10 cellular contexts compared by ENCODE assay signal in the genomic region with DNA sequence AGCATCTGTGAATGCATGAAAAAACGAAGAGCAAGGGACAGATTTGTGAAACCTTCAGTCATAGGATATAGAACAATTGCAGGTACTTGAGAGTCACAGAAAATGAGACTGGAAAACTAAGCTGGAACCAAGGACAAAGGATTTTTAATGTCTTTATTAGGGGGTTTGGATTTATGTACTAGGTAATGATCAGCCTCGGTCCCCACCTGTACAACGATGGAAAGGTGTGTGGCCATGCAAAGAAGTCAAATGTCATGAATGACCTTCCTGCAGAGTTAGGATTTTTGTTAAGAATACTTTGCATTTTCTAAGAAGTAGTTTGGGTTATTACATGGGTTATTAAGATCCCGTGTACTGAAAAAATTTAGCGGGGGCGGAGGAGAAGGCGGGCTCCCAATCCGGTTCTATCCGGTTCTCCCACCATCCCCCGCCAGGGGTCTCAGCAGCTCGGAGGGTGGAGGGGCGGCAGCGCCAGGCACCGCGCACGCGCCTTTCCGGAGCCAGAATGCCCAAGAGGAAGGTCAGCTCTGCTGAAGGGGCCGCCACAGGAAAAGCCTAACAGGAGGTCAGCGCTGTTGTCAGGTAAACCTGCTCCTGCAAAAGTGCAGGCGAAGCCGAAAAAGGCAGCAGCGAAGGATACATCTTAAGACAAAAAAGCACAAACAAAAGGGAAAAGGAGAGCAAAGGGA.
A peak's percentile ranks its signal among the peaks of the same experiment; 100 is the strongest.
DNase-seq lines count a peak whose midpoint lies in the region; ATAC-seq, FAIRE-seq and TF ChIP-seq lines count a peak whose summit lies in the region.
"Had no signal": no experiment of that assay in that cellular context is flagged by ENCODE, and none has a peak within 500 bp of the region (broad histone marks: within the 10 kb centered on the region; RNA-seq: fewer than 3 reads in every experiment).

No MANE protein-coding gene starts in this region.

- peaks cover 14% of the 10 kb centered on the region for H3K4me1 ChIP-seq in HUES48 (ENCODE audit: control insufficient read depth, insufficient read depth, low read length)
- no peaks in the 10 kb centered on the region for H3K4me1 ChIP-seq in keratinocyte (ENCODE audit: control insufficient read depth, extremely low read depth, insufficient read depth, low read length)
- H3K4me1 ChIP-seq in skeletal muscle satellite cell (ENCODE audit: control insufficient read depth, insufficient read depth, low read length): peaks cover 6% of the 10 kb centered on the region

- no peaks in the 10 kb centered on the region for H4K20me1 ChIP-seq in keratinocyte (ENCODE audit: control insufficient read depth, extremely low read depth, insufficient read depth, low read length)

- DNase-seq in cardiac fibroblast (ENCODE audit: low read depth in 2 of 2) (peak; percentile 29 to 34), keratinocyte (ENCODE audit: low read depth, low spot score) (no peak), LoVo (ENCODE audit: low spot score) (no peak), HK-2 (ENCODE audit: unreplicated experiment) (no peak)
- DNase-seq in activated CD4-positive, alpha-beta T cell treated with anti-CD3 and anti-CD28 coated beads for 48 hours: no peak
- DNase-seq: NCI-H446 had no signal

- H3K27ac ChIP-seq in HUES48 (ENCODE audit: low read depth, low read length) (no peak overlapping the region), keratinocyte (ENCODE audit: control insufficient read depth, insufficient read depth, low read length) (no peak overlapping the region)

- no peak overlapping the region for H3K4me2 ChIP-seq in keratinocyte (ENCODE audit: control insufficient read depth, extremely low read depth, insufficient read depth, low read depth, low read length)
- H3K4me2 ChIP-seq in skeletal muscle satellite cell (ENCODE audit: low read length): peak overlapping the region; percentile 63

- no peaks in the 10 kb centered on the region for H3K9me3 ChIP-seq in HUES48 (ENCODE audit: control insufficient read depth, insufficient read depth, low read length)
- no peaks in the 10 kb centered on the region for H3K9me3 ChIP-seq in keratinocyte (ENCODE audit: control insufficient read depth, low read depth, low read length)
- H3K9me3 ChIP-seq in skeletal muscle satellite cell (replicated peaks; ENCODE audit: low read length): no peaks in the 10 kb centered on the region

- FAIRE-seq in keratinocyte (lab: Jason Lieb, UNC): no peak
- FAIRE-seq: frontal cortex had no signal

- H3K9ac ChIP-seq in HUES48 (ENCODE audit: low read depth, low read length): peak overlapping the region; percentile 29; the same call in 1 of the 2 replicates
- no peak overlapping the region for H3K9ac ChIP-seq in keratinocyte (ENCODE audit: control insufficient read depth, extremely low read depth, insufficient read depth, low read length)
- peak overlapping the region; percentile 16 for H3K9ac ChIP-seq in skeletal muscle satellite cell (ENCODE audit: low read depth, low read length)

- no peaks in the 10 kb centered on the region for H3K79me2 ChIP-seq in keratinocyte (ENCODE audit: control insufficient read depth, insufficient read depth, low read length)

- H2AFZ ChIP-seq in keratinocyte (ENCODE audit: control insufficient read depth, low read length): peak overlapping the region; percentile 22

- dilution Hi-C loops in keratinocyte (cut with MboI; ENCODE audit: extremely low pct_ligation_motif_present, low sequenced_read_pairs): no loop called here

- TF ChIP-seq CTCF in cardiac fibroblast (IDR thresholded peaks at IDR 0.05; ENCODE audit: low read depth, low read length) (no peak), keratinocyte (optimal IDR thresholded peaks at IDR 0.05 in 1 of 3, IDR thresholded peaks at IDR 0.05 in 1 of 3, conservative IDR thresholded peaks at IDR 0.05 in 1 of 3; ENCODE audit: extremely low read depth in 1 of 3, insufficient read depth in 2 of 3, low read length in 3 of 3) (no peak)

- no peaks in the 10 kb centered on the region for H3K9me1 ChIP-seq in keratinocyte (ENCODE audit: control insufficient read depth, extremely low read depth, insufficient read depth, low read length)

- ATAC-seq in GM19328 (IDR thresholded peaks at IDR 0.05; ENCODE audit: unreplicated experiment): no peak

- H3K36me3 ChIP-seq in HUES48 (ENCODE audit: control insufficient read depth, insufficient read depth, low read length): no peaks in the 10 kb centered on the region
- no peaks in the 10 kb centered on the region for H3K36me3 ChIP-seq in keratinocyte (ENCODE audit: control insufficient read depth in 2 of 2, extremely low read depth in 1 of 2, insufficient read depth in 2 of 2, low read length in 2 of 2)
- H3K36me3 ChIP-seq in skeletal muscle satellite cell (ENCODE audit: insufficient read depth, low read length): no peaks in the 10 kb centered on the region

- H3K4me3 ChIP-seq in HUES48 (ENCODE audit: low read depth, low read length) (peak overlapping the region; percentile 25), cardiac fibroblast (replicated peaks in 1 of 2; ENCODE audit: low read depth in 2 of 2, low read length in 2 of 2) (peak overlapping the region in 1 of 2 donors; percentile 12), keratinocyte (ENCODE audit: control insufficient read depth in 2 of 3, extremely low read depth in 1 of 3, insufficient read depth in 2 of 3, low read depth in 1 of 3, low read length in 3 of 3) (no peak overlapping the region), skeletal muscle satellite cell (ENCODE audit: low read length) (peak overlapping the region; percentile 51)

- H3K27me3 ChIP-seq in HUES48 (ENCODE audit: control insufficient read depth, insufficient read depth, low read length) (no peaks in the 10 kb centered on the region), keratinocyte (ENCODE audit: control insufficient read depth, extremely low read depth, insufficient read depth, low read length) (no peaks in the 10 kb centered on the region), skeletal muscle satellite cell (ENCODE audit: control insufficient read depth, insufficient read depth, low read length) (no peaks in the 10 kb centered on the region)

Comparison
In these comparisons a context has a peak if more than half of its experiments do, and no peak if none do; other contexts are left out.
1. H3K4me3 ChIP-seq: peak in HUES48 (single experiment) and skeletal muscle satellite cell (single experiment); none in keratinocyte (0 of 3).
2. DNase-seq: peak in cardiac fibroblast (2 of 2); none in keratinocyte (single experiment), activated CD4-positive, alpha-beta T cell treated with anti-CD3 and anti-CD28 coated beads for 48 hours (single experiment), LoVo (single experiment) and HK-2 (single experiment).